14 cellular contexts compared by ENCODE assay signal in genomic region chr7:100433276-100433591, GRCh38. TPM values are rescaled to one million over a fixed set of nuclear protein-coding genes. Genes with fewer than 3 reads are reported as not detected.
DNase-seq lines count a peak whose midpoint lies in the region; ATAC-seq and TF ChIP-seq lines count a peak whose summit lies in the region.
"Had no signal": no experiment of that assay in that cellular context is flagged by ENCODE, and none has a peak within 500 bp of the region (broad histone marks: within the 10 kb centered on the region; RNA-seq: fewer than 3 reads in every experiment).

No MANE protein-coding gene starts in this region.

- no peak overlapping the region for H3K4me3 ChIP-seq in Caco-2 (ENCODE audit: low read depth, low read length)

- POLR2A ChIA-PET in Caco-2 (lab: Charles Lee), result no interaction called here
- POLR2A ChIA-PET in WTC11 (lab: Charles Lee), result no interaction called here

- no TSS peak for BruUV-seq in Caco-2 (replicated peaks; lab: Mats Ljungman, UMichigan)

- H3K4me1 ChIP-seq in Caco-2, result 0 out of 2 replicates have a peak, but pooled peaks cover 10% of the 10 kb centered on the region

- no peaks in the 10 kb centered on the region; the same call in 1 of the 2 replicates for H3K36me3 ChIP-seq in Caco-2 (ENCODE audit: control insufficient read depth, insufficient read depth, low read length)

- H3K27me3 Mint-ChIP-seq in Caco-2 (ENCODE audit: insufficient read depth, unreplicated experiment) (peaks cover 4% of the 10 kb centered on the region), WTC11 (ENCODE audit: low read depth) (peaks cover 11% of the 10 kb centered on the region; the same call in 1 of the 2 replicates), mesothelial cell of epicardium (ENCODE audit: low read depth) (peaks cover 1% of the 10 kb centered on the region)

- H3K27me3 ChIP-seq in Caco-2 (replicated peaks; ENCODE audit: control insufficient read depth, insufficient read depth, low read length), result no peaks in the 10 kb centered on the region
- H3K27me3 ChIP-seq: esophagus squamous epithelium had no signal

- intact Hi-C loops in Caco-2 (cut with micrococcal nuclease; ENCODE audit: unreplicated experiment), result no loop called here

- no peaks in the 10 kb centered on the region for H3K9me3 Mint-ChIP-seq in Caco-2 (ENCODE audit: unreplicated experiment)
- no peaks in the 10 kb centered on the region for H3K9me3 Mint-ChIP-seq in WTC11
- no peaks in the 10 kb centered on the region for H3K9me3 Mint-ChIP-seq in mesothelial cell of epicardium

- H3K36me3 Mint-ChIP-seq in Caco-2 (ENCODE audit: insufficient read depth, unreplicated experiment) (peaks cover 75% of the 10 kb centered on the region), WTC11 (peaks cover 29% of the 10 kb centered on the region), mesothelial cell of epicardium (peaks cover 6% of the 10 kb centered on the region)

- CTCF ChIA-PET in Caco-2 (lab: Charles Lee), result no interaction called here
- CTCF ChIA-PET in WTC11 (lab: Charles Lee), result interaction anchor here (2.4 kb wide), 1 partner anchor 22 kb away, joined by 14 read pairs; no protein-coding TSS in a partner anchor

- no peak for DNase-seq in Caco-2
- DNase-seq in WTC11 (ENCODE audit: low spot score), result no peak
- no peak for DNase-seq in mesothelial cell of epicardium (ENCODE audit: low spot score in 2 of 2, unreplicated experiment in 2 of 2)
- DNase-seq in Ammon's horn (ENCODE audit: low spot score), result no peak
- no peak for DNase-seq in left lobe of liver (ENCODE audit: low spot score)
- no peak for DNase-seq in ACHN
- DNase-seq: activated CD4-positive, CD25-positive, alpha-beta regulatory T cell; caudate nucleus; esophagus squamous epithelium; NCI-H1694; NCI-H774; stimulated activated CD4-positive, alpha-beta T cell treated with anti-CD3 and anti-CD28 coated beads, Interleukin-1b, Interleukin-23, amount 100 ng/mL, for 48 hours had no signal

- H3K4me3 Mint-ChIP-seq in Caco-2 (ENCODE audit: unreplicated experiment), result peak overlapping the region; percentile 33
- H3K4me3 Mint-ChIP-seq in WTC11, result no peak overlapping the region
- no peak overlapping the region for H3K4me3 Mint-ChIP-seq in mesothelial cell of epicardium

- H3K9me3 ChIP-seq in Caco-2, result no peaks in the 10 kb centered on the region
- H3K9me3 ChIP-seq: esophagus squamous epithelium had no signal

- peaks cover 23% of the 10 kb centered on the region for H3K4me1 Mint-ChIP-seq in Caco-2 (ENCODE audit: low read depth, unreplicated experiment)
- peaks cover 36% of the 10 kb centered on the region for H3K4me1 Mint-ChIP-seq in WTC11
- peaks cover 43% of the 10 kb centered on the region for H3K4me1 Mint-ChIP-seq in mesothelial cell of epicardium

- in situ Hi-C loops in ACHN (cut with HindIII; ENCODE audit: low pct_ligation_motif_present, low pct_unique_long_range_greater_than_20kb, low sequenced_read_pairs), result no loop called here

- H3K27ac ChIP-seq in 22Rv1, result peak overlapping the region; percentile 100

- ATAC-seq in WTC11, result no peak
- no peak for ATAC-seq in esophagus mucosa
- ATAC-seq in left lobe of liver, result no peak

- no peak for TF ChIP-seq CTCF in 22Rv1 (IDR thresholded peaks at IDR 0.05)
- no peak for TF ChIP-seq CTCF in Caco-2 (IDR thresholded peaks at IDR 0.05; ENCODE audit: insufficient read depth in 1 of 2, low read depth in 1 of 2, low read length in 1 of 2, severe bottlenecking in 1 of 2, unreplicated experiment in 1 of 2)
- TF ChIP-seq CTCF in WTC11 (IDR thresholded peaks at IDR 0.05), result no peak
- no peak for TF ChIP-seq CTCF in mesothelial cell of epicardium (IDR thresholded peaks at IDR 0.05; ENCODE audit: unreplicated experiment)

- H3K27ac Mint-ChIP-seq in Caco-2 (ENCODE audit: unreplicated experiment) (no peak overlapping the region), WTC11 (peak overlapping the region; percentile 93), mesothelial cell of epicardium (peak overlapping the region; percentile 44)

TF ChIP-seq in WTC11, 78 proteins besides CTCF, POLR2A, EP300 and RAD21:
- no peak for TF ChIP-seq RORB (CRISPR knock-in tag; IDR thresholded peaks at IDR 0.05)
- no peak for TF ChIP-seq GTF2I (CRISPR knock-in tag; conservative IDR thresholded peaks at IDR 0.05)
- no peak for TF ChIP-seq ZNF512 (CRISPR knock-in tag; IDR thresholded peaks at IDR 0.05; ENCODE audit: borderline replicate concordance)
- TF ChIP-seq, protein P1, sequence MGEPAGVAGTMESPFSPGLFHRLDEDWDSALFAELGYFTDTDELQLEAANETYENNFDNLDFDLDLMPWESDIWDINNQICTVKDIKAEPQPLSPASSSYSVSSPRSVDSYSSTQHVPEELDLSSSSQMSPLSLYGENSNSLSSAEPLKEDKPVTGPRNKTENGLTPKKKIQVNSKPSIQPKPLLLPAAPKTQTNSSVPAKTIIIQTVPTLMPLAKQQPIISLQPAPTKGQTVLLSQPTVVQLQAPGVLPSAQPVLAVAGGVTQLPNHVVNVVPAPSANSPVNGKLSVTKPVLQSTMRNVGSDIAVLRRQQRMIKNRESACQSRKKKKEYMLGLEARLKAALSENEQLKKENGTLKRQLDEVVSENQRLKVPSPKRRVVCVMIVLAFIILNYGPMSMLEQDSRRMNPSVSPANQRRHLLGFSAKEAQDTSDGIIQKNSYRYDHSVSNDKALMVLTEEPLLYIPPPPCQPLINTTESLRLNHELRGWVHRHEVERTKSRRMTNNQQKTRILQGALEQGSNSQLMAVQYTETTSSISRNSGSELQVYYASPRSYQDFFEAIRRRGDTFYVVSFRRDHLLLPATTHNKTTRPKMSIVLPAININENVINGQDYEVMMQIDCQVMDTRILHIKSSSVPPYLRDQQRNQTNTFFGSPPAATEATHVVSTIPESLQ (CRISPR knock-in tag; IDR thresholded peaks at IDR 0.05), result no peak
- no peak for TF ChIP-seq NFYB (CRISPR knock-in tag; conservative IDR thresholded peaks at IDR 0.05; ENCODE audit: low read depth)
TF ChIP-seq in WTC11: peak in this region for 0.

RNA-seq across cellular contexts. Expression of gene PPP1R35, which starts 3.1 kb away (rescaled TPM):
- total RNA-seq in Caco-2 (2022) (38.3 and 39.5 TPM in 2 replicates), WTC11 (2021) (85.9 to 90.8 TPM (median 88.3 TPM) in 3 replicates), mesothelial cell of epicardium (25.7 to 29.3 TPM (median 26.6 TPM) in 3 replicates), esophagus mucosa (27.4 TPM), left lobe of liver (13.8 TPM)

RNA-seq across cellular contexts. Expression of gene MEPCE, which starts 3.6 kb away (rescaled TPM):
- 41.0 and 43.3 TPM in 2 replicates for total RNA-seq in Caco-2 (2022)
- total RNA-seq in WTC11 (2021), result 41.9 to 49.6 TPM (median 47.7 TPM) in 3 replicates
- 34.7 to 38.5 TPM (median 38.4 TPM) in 3 replicates for total RNA-seq in mesothelial cell of epicardium
- 22.3 TPM for total RNA-seq in esophagus mucosa
- total RNA-seq in left lobe of liver, result 23.1 TPM

RNA-seq across cellular contexts. Expression of gene ZCWPW1, which starts 4.7 kb away (rescaled TPM):
- total RNA-seq in Caco-2 (2022), result 3.4 and 4.4 TPM in 2 replicates
- total RNA-seq in WTC11 (2021), result 1.4 to 1.5 TPM (median 1.4 TPM) in 3 replicates
- total RNA-seq in mesothelial cell of epicardium, result 3.4 to 6.1 TPM (median 4.3 TPM) in 3 replicates
- total RNA-seq in esophagus mucosa, result 1.4 TPM
- 4.4 TPM for total RNA-seq in left lobe of liver

RNA-seq across cellular contexts. Expression of gene SPACDR, which starts 30.8 kb away (rescaled TPM):
- total RNA-seq in Caco-2 (2022) (0.41 and 0.84 TPM in 2 replicates), WTC11 (2021) (0.33 to 0.48 TPM (median 0.39 TPM) in 3 replicates), mesothelial cell of epicardium (2.0 to 3.6 TPM (median 3.3 TPM) in 3 replicates), esophagus mucosa (0.24 TPM), left lobe of liver (not detected)
- total RNA-seq: esophagus squamous epithelium had no signal

RNA-seq across cellular contexts. Expression of gene TSC22D4, which starts 45.8 kb away (rescaled TPM):
- total RNA-seq in Caco-2 (2022), result 27.2 and 32.0 TPM in 2 replicates
- total RNA-seq in WTC11 (2021), result 27.5 to 34.5 TPM (median 29.7 TPM) in 3 replicates
- 50.5 to 52.7 TPM (median 52.4 TPM) in 3 replicates for total RNA-seq in mesothelial cell of epicardium
- total RNA-seq in esophagus mucosa, result 31.1 TPM
- 16.9 TPM for total RNA-seq in left lobe of liver
